In genomic region chr19:23410155-23410554, GRCh38 we compare ENCODE assay signal across 25 cellular contexts.
"Had no signal": no experiment of that assay in that cellular context is flagged by ENCODE, and none has a peak within 500 bp of the region (broad histone marks: within the 10 kb centered on the region; RNA-seq: fewer than 3 reads in every experiment).

No MANE protein-coding gene starts in this region.

- H3K4me1 ChIP-seq: adrenal gland, gastrocnemius medialis, parathyroid adenoma had no signal

- H3K27ac Mint-ChIP-seq: activated naive CD4-positive, alpha-beta T cell treated with anti-CD3 and anti-CD28 coated beads for 36 hours; activated naive CD8-positive, alpha-beta T cell treated with anti-CD3 and anti-CD28 coated beads for 36 hours had no signal

- H3K36me3 ChIP-seq: adrenal gland, gastrocnemius medialis, lower lobe of right lung, right atrium auricular region, spleen, tibial nerve had no signal

- DNase-seq: activated CD4-positive, alpha-beta T cell treated with anti-CD3 and anti-CD28 coated beads for 4 hours; activated CD4-positive, alpha-beta T cell treated with anti-CD3 and anti-CD28 coated beads, Interleukin-2, amount 50 U/mL, for 4 hours; activated effector memory CD4-positive, alpha-beta T cell treated with Interleukin-2 at 50 U/mL for 16 hours; activated naive CD4-positive, alpha-beta T cell treated with anti-CD3 and anti-CD28 coated beads for 36 hours; activated naive CD8-positive, alpha-beta T cell treated with anti-CD3 and anti-CD28 coated beads for 36 hours; activated T-cell treated with anti-CD3 and anti-CD28 coated beads for 4 hours; adrenal gland; aorta; body of pancreas; dorsolateral prefrontal cortex; effector memory CD4-positive, alpha-beta T cell; erythroblast; gastrocnemius medialis; glutamatergic neuron; kidney; lower lobe of right lung; mesendoderm; naive thymus-derived CD4-positive, alpha-beta T cell; nucleus accumbens; spleen; stimulated activated naive CD4-positive, alpha-beta T cell treated with Interleukin-2 at 50 U/mL for 16 hours had no signal

- H3K9me3 Mint-ChIP-seq: activated naive CD4-positive, alpha-beta T cell treated with anti-CD3 and anti-CD28 coated beads for 36 hours; neural crest cell had no signal

- H3K4me3 Mint-ChIP-seq: activated naive CD4-positive, alpha-beta T cell treated with anti-CD3 and anti-CD28 coated beads for 36 hours; activated naive CD8-positive, alpha-beta T cell treated with anti-CD3 and anti-CD28 coated beads for 36 hours; naive thymus-derived CD4-positive, alpha-beta T cell had no signal

- H3K9me3 ChIP-seq: adrenal gland, body of pancreas, gastrocnemius medialis, lower lobe of right lung, right atrium auricular region, tibial nerve had no signal

- ATAC-seq: body of pancreas; gastrocnemius medialis; lower lobe of right lung; naive thymus-derived CD4-positive, alpha-beta T cell had no signal

- H3K4me3 ChIP-seq: adrenal gland, body of pancreas, dorsolateral prefrontal cortex, gastrocnemius medialis, lower lobe of right lung, right atrium auricular region, spleen, tibial nerve had no signal
